Comparison of ENCODE assay signal across 8 cellular contexts in genomic region chr10:122879339-122880273, GRCh38. TPM values are rescaled to one million over a fixed set of nuclear protein-coding genes. Genes with fewer than 3 reads are reported as not detected.
DNase-seq lines count a peak whose midpoint lies in the region; ATAC-seq and TF ChIP-seq lines count a peak whose summit lies in the region.

Gene FAM24B, minus strand, starts transcription at chr10:122879581. Its CDS starts 29,066 bp downstream, at chr10:122850515.

- peaks cover 6% of the 10 kb centered on the region for H3K4me1 Mint-ChIP-seq in Calu3 (ENCODE audit: low read depth, unreplicated experiment)
- H3K4me1 Mint-ChIP-seq in activated T-cell treated with anti-CD3 and anti-CD28 coated beads, Interleukin-2, amount 50 U/mL, for 72 hours (ENCODE audit: low read depth) = peaks cover 57% of the 10 kb centered on the region
- peaks cover 23 to 61% (median 57%) of the 10 kb centered on the region in 4 donors for H3K4me1 Mint-ChIP-seq in naive thymus-derived CD8-positive, alpha-beta T cell
- H3K4me1 Mint-ChIP-seq in stimulated activated naive CD8-positive, alpha-beta T cell treated with anti-CD3 and anti-CD28 coated beads, Interleukin-15, amount 100 ng/mL, for 72 hours = peaks cover 59% of the 10 kb centered on the region

- H3F3A ChIP-seq in PC-9 (ENCODE audit: insufficient read depth, low read depth) = peaks cover 10% of the 10 kb centered on the region; the same call in 1 of the 2 replicates

- H4K20me1 ChIP-seq in PC-9 (ENCODE audit: insufficient read depth) = no peaks in the 10 kb centered on the region
- H4K20me1 ChIP-seq in fibroblast of lung (ENCODE audit: control insufficient read depth, extremely low read depth, insufficient read depth, low read length) = no peaks in the 10 kb centered on the region

- H2AFZ ChIP-seq in PC-9 (peak within 1 kb of the TSS; percentile 97), fibroblast of lung (ENCODE audit: low read length) (peak within 1 kb of the TSS; percentile 100)

- peaks cover 41% of the 10 kb centered on the region for H3K4me1 ChIP-seq in HUES64 (ENCODE audit: insufficient read depth, low read length)
- peaks cover 16% of the 10 kb centered on the region; the same call in 1 of the 2 replicates for H3K4me1 ChIP-seq in PC-9 (replicated peaks; ENCODE audit: insufficient read depth)
- no peaks in the 10 kb centered on the region for H3K4me1 ChIP-seq in fibroblast of lung (ENCODE audit: control insufficient read depth, extremely low read depth, insufficient read depth, low read length)

- H3K4me3 ChIP-seq in HUES64 (ENCODE audit: low read length) (peak within 1 kb of the TSS; percentile 77), PC-9 (peak within 1 kb of the TSS; percentile 85), fibroblast of lung (replicated peaks in 1 of 4; ENCODE audit: control extremely low read depth in 1 of 4, insufficient read depth in 1 of 4, low read depth in 3 of 4, low read length in 4 of 4) (peak within 1 kb of the TSS; percentile 71 to 80 (median 72))

- 94% methylated on average over 95 of the region's 95 CpGs for WGBS in HUES64

- intact Hi-C loops in Calu3 (cut with micrococcal nuclease; ENCODE audit: unreplicated experiment) = loop anchor here (2.0 kb wide), 1 partner anchor 73 kb away; no protein-coding TSS in a partner anchor
- intact Hi-C loops in PC-9 (cut with micrococcal nuclease; ENCODE audit: unreplicated experiment) = loop anchor here (10.0 kb wide), 1 partner anchor 55 kb away; no protein-coding TSS in a partner anchor

- H3K9me2 ChIP-seq in PC-9 (ENCODE audit: insufficient read depth) = no peaks in the 10 kb centered on the region

- POLR2A ChIA-PET in PC-9 (lab: Charles Lee; ENCODE audit: unreplicated experiment) = no interaction called here
- POLR2A ChIA-PET in naive thymus-derived CD8-positive, alpha-beta T cell (lab: Charles Lee) = interaction anchor here (1.0 to 1.3 kb wide), 5 partner anchors 13 to 128 kb away, joined by 3 to 9 read pairs (median 4); partner anchors contain the start of genes C10orf88 and PSTK

- H3K27me3 Mint-ChIP-seq in Calu3 (ENCODE audit: unreplicated experiment) = no peaks in the 10 kb centered on the region
- H3K27me3 Mint-ChIP-seq in activated T-cell treated with anti-CD3 and anti-CD28 coated beads, Interleukin-2, amount 50 U/mL, for 72 hours (ENCODE audit: low read depth) = no peaks in the 10 kb centered on the region
- H3K27me3 Mint-ChIP-seq in naive thymus-derived CD8-positive, alpha-beta T cell = no peaks in the 10 kb centered on the region
- H3K27me3 Mint-ChIP-seq in stimulated activated naive CD8-positive, alpha-beta T cell treated with anti-CD3 and anti-CD28 coated beads, Interleukin-15, amount 100 ng/mL, for 72 hours = no peaks in the 10 kb centered on the region

- H3K9me3 Mint-ChIP-seq in Calu3 (ENCODE audit: low read depth, unreplicated experiment) = peaks cover 4% of the 10 kb centered on the region
- H3K9me3 Mint-ChIP-seq in activated T-cell treated with anti-CD3 and anti-CD28 coated beads, Interleukin-2, amount 50 U/mL, for 72 hours = no peaks in the 10 kb centered on the region
- H3K9me3 Mint-ChIP-seq in naive thymus-derived CD8-positive, alpha-beta T cell = no peaks in the 10 kb centered on the region
- no peaks in the 10 kb centered on the region for H3K9me3 Mint-ChIP-seq in stimulated activated naive CD8-positive, alpha-beta T cell treated with anti-CD3 and anti-CD28 coated beads, Interleukin-15, amount 100 ng/mL, for 72 hours

- BruUV-seq in Calu3 (replicated peaks; lab: Mats Ljungman, UMichigan) (no TSS peak), PC-9 (replicated peaks; lab: Mats Ljungman, UMichigan) (no TSS peak)

- H3K4me3 Mint-ChIP-seq in Calu3 (ENCODE audit: low read depth, unreplicated experiment) = peak within 1 kb of the TSS; percentile 89
- peak within 1 kb of the TSS; percentile 94 to 99 for H3K4me3 Mint-ChIP-seq in activated T-cell treated with anti-CD3 and anti-CD28 coated beads, Interleukin-2, amount 50 U/mL, for 72 hours
- peak within 1 kb of the TSS; percentile 86 to 97 (median 93) for H3K4me3 Mint-ChIP-seq in naive thymus-derived CD8-positive, alpha-beta T cell
- peak within 1 kb of the TSS; percentile 95 to 97 for H3K4me3 Mint-ChIP-seq in stimulated activated naive CD8-positive, alpha-beta T cell treated with anti-CD3 and anti-CD28 coated beads, Interleukin-15, amount 100 ng/mL, for 72 hours

- peaks cover 17% of the 10 kb centered on the region for H3K36me3 Mint-ChIP-seq in Calu3 (ENCODE audit: insufficient read depth, unreplicated experiment)
- peaks cover 9 to 14% of the 10 kb centered on the region in 2 donors for H3K36me3 Mint-ChIP-seq in activated T-cell treated with anti-CD3 and anti-CD28 coated beads, Interleukin-2, amount 50 U/mL, for 72 hours (ENCODE audit: insufficient read depth in 2 of 2)
- peaks cover 0 to 13% (median 11%) of the 10 kb centered on the region in 3 donors for H3K36me3 Mint-ChIP-seq in naive thymus-derived CD8-positive, alpha-beta T cell

- ATAC-seq in GM21390 (IDR thresholded peaks at IDR 0.05; ENCODE audit: unreplicated experiment) = peak; percentile 75
- peak; percentile 83 to 85 for ATAC-seq in activated T-cell treated with anti-CD3 and anti-CD28 coated beads, Interleukin-2, amount 50 U/mL, for 72 hours (replicated peaks in 1 of 2)
- peak; percentile 86 to 89 for ATAC-seq in naive thymus-derived CD8-positive, alpha-beta T cell
- peak; percentile 89 for ATAC-seq in stimulated activated naive CD8-positive, alpha-beta T cell treated with anti-CD3 and anti-CD28 coated beads, Interleukin-15, amount 100 ng/mL, for 72 hours

- no peaks in the 10 kb centered on the region for H3K9me3 ChIP-seq in HUES64 (ENCODE audit: insufficient read depth, low read depth, low read length)
- H3K9me3 ChIP-seq in PC-9 (ENCODE audit: insufficient read depth, low read depth) = no peaks in the 10 kb centered on the region
- H3K9me3 ChIP-seq in fibroblast of lung (ENCODE audit: control insufficient read depth, insufficient read depth, low read depth, low read length) = no peaks in the 10 kb centered on the region

- no peaks in the 10 kb centered on the region for H3K36me3 ChIP-seq in HUES64 (ENCODE audit: insufficient read depth, low read length)
- no peaks in the 10 kb centered on the region for H3K36me3 ChIP-seq in PC-9 (ENCODE audit: low read depth)
- H3K36me3 ChIP-seq in fibroblast of lung (ENCODE audit: control insufficient read depth, insufficient read depth, low read length) = no peaks in the 10 kb centered on the region

- TF ChIP-seq CTCF in Calu3 (IDR thresholded peaks at IDR 0.05; ENCODE audit: unreplicated experiment) (no peak), PC-9 (conservative IDR thresholded peaks at IDR 0.05) (no peak), fibroblast of lung (conservative IDR thresholded peaks at IDR 0.05 in 1 of 2, IDR thresholded peaks at IDR 0.05 in 1 of 2; ENCODE audit: low read depth in 1 of 2, low read length in 2 of 2) (no peak)

- H3K27ac ChIP-seq in HUES64 (ENCODE audit: low read depth, low read length) = peak within 1 kb of the TSS; percentile 66; the same call in 1 of the 2 replicates
- peak within 1 kb of the TSS; percentile 75 for H3K27ac ChIP-seq in PC-9
- H3K27ac ChIP-seq in fibroblast of lung (ENCODE audit: insufficient read depth, low read length) = peak within 1 kb of the TSS; percentile 75

- peak; percentile 77 for DNase-seq in Calu3
- DNase-seq in PC-9 = peak; percentile 89
- DNase-seq in activated T-cell treated with anti-CD3 and anti-CD28 coated beads, Interleukin-2, amount 50 U/mL, for 72 hours = peak; percentile 94 to 96
- peak; percentile 94 to 98 for DNase-seq in fibroblast of lung (ENCODE audit: low read depth in 2 of 2)
- peak; percentile 85 to 98 (median 94) for DNase-seq in naive thymus-derived CD8-positive, alpha-beta T cell
- peak; percentile 92 to 95 for DNase-seq in stimulated activated naive CD8-positive, alpha-beta T cell treated with anti-CD3 and anti-CD28 coated beads, Interleukin-15, amount 100 ng/mL, for 72 hours

- H3K4me2 ChIP-seq in PC-9 (peak within 1 kb of the TSS; percentile 91), fibroblast of lung (ENCODE audit: extremely low read depth, insufficient read depth, low read length) (peak within 1 kb of the TSS; percentile 85)

- H3K27me3 ChIP-seq in HUES64 (ENCODE audit: insufficient read depth, low read length) (peaks cover 11% of the 10 kb centered on the region; the same call in 1 of the 2 replicates), PC-9 (ENCODE audit: insufficient read depth, low read depth) (no peaks in the 10 kb centered on the region), fibroblast of lung (ENCODE audit: control insufficient read depth, insufficient read depth, low read length) (no peaks in the 10 kb centered on the region)

- peak within 1 kb of the TSS; percentile 33 for H3K27ac Mint-ChIP-seq in Calu3 (ENCODE audit: unreplicated experiment)
- H3K27ac Mint-ChIP-seq in activated T-cell treated with anti-CD3 and anti-CD28 coated beads, Interleukin-2, amount 50 U/mL, for 72 hours = peak within 1 kb of the TSS; percentile 97
- H3K27ac Mint-ChIP-seq in naive thymus-derived CD8-positive, alpha-beta T cell = peak within 1 kb of the TSS; percentile 82 to 97 (median 95)
- peak within 1 kb of the TSS; percentile 96 to 97 for H3K27ac Mint-ChIP-seq in stimulated activated naive CD8-positive, alpha-beta T cell treated with anti-CD3 and anti-CD28 coated beads, Interleukin-15, amount 100 ng/mL, for 72 hours

- CTCF ChIA-PET in Calu3 (lab: Charles Lee) = interaction anchor here (0.6 kb wide), 1 partner anchor 895 kb away, joined by 3 read pairs; no protein-coding TSS in a partner anchor
- CTCF ChIA-PET in PC-9 (lab: Charles Lee) = no interaction called here

- H3K9ac ChIP-seq in HUES64 (ENCODE audit: low read depth, low read length) = peak within 1 kb of the TSS; percentile 60
- H3K9ac ChIP-seq in fibroblast of lung (ENCODE audit: insufficient read depth, low read length) = peak within 1 kb of the TSS; percentile 70

- H3K79me2 ChIP-seq in PC-9 (ENCODE audit: low read depth) = peaks cover 36% of the 10 kb centered on the region
- peaks cover 27% of the 10 kb centered on the region for H3K79me2 ChIP-seq in fibroblast of lung (ENCODE audit: control insufficient read depth, insufficient read depth, low read length)

RNA-seq across cellular contexts. Expression of gene FAM24B, which starts in this region (rescaled TPM):
- total RNA-seq in Calu3 (2022) = 5.1 and 6.3 TPM in 2 replicates
- polyA plus RNA-seq in HUES64 (2013, experiment 1 of 2) = 6.3 TPM
- polyA plus RNA-seq in HUES64 (2013, experiment 2 of 2) = 4.3 TPM
- 10.8 and 14.8 TPM in 2 replicates for total RNA-seq in PC-9 (2021)
- total RNA-seq in activated T-cell treated with anti-CD3 and anti-CD28 coated beads, Interleukin-2, amount 50 U/mL, for 72 hours = 10 to 100 TPM; 38.1 to 42.2 TPM
- 4.4 and 6.8 TPM in 2 replicates for total RNA-seq in fibroblast of lung
- 3.9 and 4.9 TPM in 2 replicates for polyA plus RNA-seq in fibroblast of lung
- 4.0 and 4.5 TPM in 2 replicates for polyA plus RNA-seq in fibroblast of lung (2012)
- polyA minus RNA-seq in fibroblast of lung (ENCODE audit: low replicate concordance) = not detected in 2 replicates
- total RNA-seq in naive thymus-derived CD8-positive, alpha-beta T cell = 10 to 100 TPM; 16.5 to 18.5 TPM
- 1 to 10 TPM; 3.5 to 7.9 (median 7.7) TPM for polyA plus RNA-seq in naive thymus-derived CD8-positive, alpha-beta T cell

Comparison
In these comparisons a context has a peak if more than half of its experiments do, and no peak if none do; other contexts are left out.
1. Peak in every context shown above with its lines: DNase-seq, ATAC-seq, H3K4me3 ChIP-seq and H3K27ac ChIP-seq.
2. H3K27ac Mint-ChIP-seq: peak in every context shown above with its lines; median percentile 97 in activated T-cell treated with anti-CD3 and anti-CD28 coated beads, Interleukin-2, amount 50 U/mL, for 72 hours; 96 in stimulated activated naive CD8-positive, alpha-beta T cell treated with anti-CD3 and anti-CD28 coated beads, Interleukin-15, amount 100 ng/mL, for 72 hours; 95 in naive thymus-derived CD8-positive, alpha-beta T cell; 33 in Calu3.